15 cellular contexts compared by ENCODE assay signal in the genomic region with DNA sequence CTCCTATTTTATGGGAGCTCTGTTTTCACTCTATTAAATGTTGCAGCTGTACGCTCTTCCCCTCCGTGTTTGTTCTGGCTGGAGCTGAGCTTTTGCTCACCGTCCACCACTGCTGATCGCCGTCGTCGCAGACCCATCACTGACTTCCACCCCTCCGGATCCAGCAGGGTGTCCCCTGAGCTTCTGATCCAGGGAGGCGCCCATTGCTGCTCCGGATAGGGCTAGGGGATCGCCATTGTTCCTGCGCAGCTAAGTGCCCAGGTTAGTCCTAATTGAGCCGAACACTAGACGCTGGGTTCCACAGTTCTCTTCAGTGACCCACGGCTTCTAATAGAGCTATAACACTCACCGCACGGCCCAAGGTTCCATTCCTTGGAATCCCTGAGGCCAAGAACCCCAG.
A peak's percentile ranks its signal among the peaks of the same experiment; 100 is the strongest.
DNase-seq lines count a peak whose midpoint lies in the region; ATAC-seq and TF ChIP-seq lines count a peak whose summit lies in the region.
"Had no signal": no experiment of that assay in that cellular context is flagged by ENCODE, and none has a peak within 500 bp of the region (broad histone marks: within the 10 kb centered on the region; RNA-seq: fewer than 3 reads in every experiment).

No MANE protein-coding gene starts in this region.

- TF ChIP-seq POLR2A in testis (IDR thresholded peaks at IDR 0.05): no peak

- H3K27ac ChIP-seq in testis: no peak overlapping the region
- H3K27ac ChIP-seq: BLaER1 treated with 17β-estradiol and CSF1 and Interleukin-3, amounts not matched to agents 10 nM and 100 nM; SJSA1 had no signal

- no peaks in the 10 kb centered on the region for H3K36me3 Mint-ChIP-seq in chondrocyte (ENCODE audit: low read depth)

- H3K4me3 ChIP-seq in testis: peak overlapping the region in 1 of 2 donors; percentile 35
- H3K4me3 ChIP-seq: BLaER1 treated with 17β-estradiol and CSF1 and Interleukin-3, amounts not matched to agents 10 nM and 100 nM; SJSA1 had no signal

- no peaks in the 10 kb centered on the region for H3K27me3 ChIP-seq in testis
- H3K27me3 ChIP-seq: BLaER1 treated with 17β-estradiol and CSF1 and Interleukin-3, amounts not matched to agents 10 nM and 100 nM; SJSA1 had no signal

- intact Hi-C loops in testis (cut with DNase I; ENCODE audit: low total_unique reads): no loop called here

- TF ChIP-seq CTCF in chondrocyte (IDR thresholded peaks at IDR 0.05) (no peak), testis (IDR thresholded peaks at IDR 0.05) (no peak)

- DNase-seq in NCI-H345 (lab: John Stamatoyannopoulos, UW): peak; percentile 52
- no peak for DNase-seq in NCI-H345 treated with DMSO at 0.1 percent for 48 hours (lab: John Stamatoyannopoulos, UW; ENCODE audit: unreplicated experiment)
- peak; percentile 79 for DNase-seq in NCI-H748 (lab: John Stamatoyannopoulos, UW; ENCODE audit: unreplicated experiment)
- peak; percentile 75 for DNase-seq in chondrocyte (ENCODE audit: low spot score)
- peak; percentile 15 for DNase-seq in testis
- DNase-seq in DMS79 (lab: John Stamatoyannopoulos, UW): no peak
- DNase-seq in activated T-cell treated with anti-CD3 and anti-CD28 coated beads for 4 hours: no peak
- DNase-seq: 8988T, NCI-H1048, NCI-H187, NCI-H82 had no signal

- H3K27me3 Mint-ChIP-seq in chondrocyte (ENCODE audit: low read depth): no peaks in the 10 kb centered on the region

- H3K9me3 ChIP-seq in testis: no peaks in the 10 kb centered on the region
- H3K9me3 ChIP-seq: BLaER1 treated with 17β-estradiol and CSF1 and Interleukin-3, amounts not matched to agents 10 nM and 100 nM; SJSA1 had no signal

- 44 to 48% methylated on average over 16 to 17 of the region's 17 CpGs for WGBS in testis, 2 donors

- no peaks in the 10 kb centered on the region for H3K4me1 ChIP-seq in testis
- H3K4me1 ChIP-seq: BLaER1 treated with 17β-estradiol and CSF1 and Interleukin-3, amounts not matched to agents 10 nM and 100 nM; SJSA1 had no signal

- peaks cover 3% of the 10 kb centered on the region for H3K9me3 Mint-ChIP-seq in chondrocyte (ENCODE audit: low read depth)

- H3K4me3 Mint-ChIP-seq in chondrocyte (ENCODE audit: unreplicated experiment): no peak overlapping the region

- no peak for ATAC-seq in GM18517 (IDR thresholded peaks at IDR 0.05; ENCODE audit: unreplicated experiment)
- ATAC-seq: HCT116 had no signal

- no peak overlapping the region for H3K27ac Mint-ChIP-seq in chondrocyte (ENCODE audit: unreplicated experiment)

- H3K36me3 ChIP-seq in testis (ENCODE audit: low read depth, missing control alignments): no peaks in the 10 kb centered on the region
- H3K36me3 ChIP-seq: BLaER1 treated with 17β-estradiol and CSF1 and Interleukin-3, amounts not matched to agents 10 nM and 100 nM; SJSA1 had no signal

- H3K4me1 Mint-ChIP-seq in chondrocyte (ENCODE audit: low read depth): no peaks in the 10 kb centered on the region

Comparison
In these comparisons a context has a peak if more than half of its experiments do, and no peak if none do; other contexts are left out.
1. DNase-seq: peak in NCI-H345 (single experiment), NCI-H748 (single experiment), chondrocyte (single experiment) and testis (single experiment); none in NCI-H345 treated with DMSO at 0.1 percent for 48 hours (single experiment), DMS79 (single experiment) and activated T-cell treated with anti-CD3 and anti-CD28 coated beads for 4 hours (single experiment).